25 cellular contexts compared by ENCODE assay signal in genomic region chr3:123071581-123071980, GRCh38. TPM values are rescaled to one million over a fixed set of nuclear protein-coding genes. Genes with fewer than 3 reads are reported as not detected.
A peak's percentile ranks its signal among the peaks of the same experiment; 100 is the strongest.
DNase-seq lines count a peak whose midpoint lies in the region; ATAC-seq and TF ChIP-seq lines count a peak whose summit lies in the region.
"Had no signal": no experiment of that assay in that cellular context is flagged by ENCODE, and none has a peak within 500 bp of the region (broad histone marks: within the 10 kb centered on the region; RNA-seq: fewer than 3 reads in every experiment).

No MANE protein-coding gene starts in this region.

- H3K4me1 Mint-ChIP-seq in activated CD8-positive, alpha-beta memory T cell treated with anti-CD3 and anti-CD28 coated beads, Interleukin-2, amount 10 ng/mL, durations not matched to agents 7 days and 5 days, result peaks cover 19% of the 10 kb centered on the region

- H3K27me3 Mint-ChIP-seq in activated CD8-positive, alpha-beta memory T cell treated with anti-CD3 and anti-CD28 coated beads, Interleukin-2, amount 10 ng/mL, durations not matched to agents 7 days and 5 days, result no peaks in the 10 kb centered on the region
- H3K27me3 Mint-ChIP-seq: stimulated activated memory B cell treated with anti-CD40 and anti-IgM and Interleukin-4, amounts not matched to agents 10 μg/mL and 1 μg/mL and 100 μg/mL, for 72 hours had no signal

- H3K4me1 ChIP-seq in muscle layer of colon (ENCODE audit: insufficient read depth, low read length) (peaks cover 68% of the 10 kb centered on the region), thoracic aorta (ENCODE audit: control insufficient read depth in 1 of 2, low read depth in 2 of 2) (peaks cover 12 to 56% of the 10 kb centered on the region in 2 donors)

- H3K27me3 ChIP-seq in muscle layer of colon (ENCODE audit: control insufficient read depth in 1 of 2, insufficient read depth in 2 of 2, low read length in 2 of 2) (no peaks in the 10 kb centered on the region), thoracic aorta (replicated peaks; ENCODE audit: insufficient read depth) (no peaks in the 10 kb centered on the region)
- H3K27me3 ChIP-seq: suprapubic skin had no signal

- H3K4me3 ChIP-seq in coronary artery, result no peak overlapping the region
- H3K4me3 ChIP-seq in muscle layer of colon (ENCODE audit: low read depth in 1 of 2, low read length in 2 of 2), result no peak overlapping the region
- H3K4me3 ChIP-seq in thoracic aorta, result no peak overlapping the region
- H3K4me3 ChIP-seq: GM23338, left ventricle myocardium inferior, PC-9, prostate gland, suprapubic skin had no signal

- H3K27ac ChIP-seq in coronary artery (peak overlapping the region; percentile 54 to 69), muscle layer of colon (ENCODE audit: low read depth, low read length) (peak overlapping the region; percentile 60), thoracic aorta (peak overlapping the region; percentile 40 to 44)
- H3K27ac ChIP-seq: 22Rv1, left ventricle myocardium inferior, PC-9, prostate gland, suprapubic skin, WERI-Rb-1 had no signal

- H3K36me3 ChIP-seq in muscle layer of colon (ENCODE audit: insufficient read depth, low read length) (no peaks in the 10 kb centered on the region), thoracic aorta (no peaks in the 10 kb centered on the region)
- H3K36me3 ChIP-seq: left ventricle myocardium inferior, prostate gland, suprapubic skin had no signal

- no peak overlapping the region for H3K4me3 Mint-ChIP-seq in activated CD8-positive, alpha-beta memory T cell treated with anti-CD3 and anti-CD28 coated beads, Interleukin-2, amount 10 ng/mL, durations not matched to agents 7 days and 5 days
- H3K4me3 Mint-ChIP-seq: CD8-positive, alpha-beta T cell; GM23338; stimulated activated memory B cell treated with anti-CD40 and anti-IgM and Interleukin-4, amounts not matched to agents 10 μg/mL and 1 μg/mL and 100 μg/mL, for 72 hours had no signal

- no peaks in the 10 kb centered on the region for H3K9me3 Mint-ChIP-seq in activated CD8-positive, alpha-beta memory T cell treated with anti-CD3 and anti-CD28 coated beads, Interleukin-2, amount 10 ng/mL, durations not matched to agents 7 days and 5 days (ENCODE audit: low read depth)
- H3K9me3 Mint-ChIP-seq: CD8-positive, alpha-beta T cell; GM23338; stimulated activated memory B cell treated with anti-CD40 and anti-IgM and Interleukin-4, amounts not matched to agents 10 μg/mL and 1 μg/mL and 100 μg/mL, for 72 hours had no signal

- ATAC-seq in activated CD8-positive, alpha-beta memory T cell treated with anti-CD3 and anti-CD28 coated beads, Interleukin-2, amount 10 ng/mL, durations not matched to agents 7 days and 5 days, result no peak
- ATAC-seq in thoracic aorta (ENCODE audit: insufficient number of reproducible peaks, low FRiP score, low read depth), result no peak
- ATAC-seq in HG03108 (IDR thresholded peaks at IDR 0.05; ENCODE audit: unreplicated experiment), result no peak
- ATAC-seq: CD8-positive, alpha-beta T cell; esophagus mucosa; stimulated activated memory B cell treated with anti-CD40 and anti-IgM and Interleukin-4, amounts not matched to agents 10 μg/mL and 1 μg/mL and 100 μg/mL, for 72 hours had no signal

- H3K27ac Mint-ChIP-seq in activated CD8-positive, alpha-beta memory T cell treated with anti-CD3 and anti-CD28 coated beads, Interleukin-2, amount 10 ng/mL, durations not matched to agents 7 days and 5 days, result no peak overlapping the region
- H3K27ac Mint-ChIP-seq: CD8-positive, alpha-beta T cell; GM23338; stimulated activated memory B cell treated with anti-CD40 and anti-IgM and Interleukin-4, amounts not matched to agents 10 μg/mL and 1 μg/mL and 100 μg/mL, for 72 hours had no signal

- no peaks in the 10 kb centered on the region for H3K36me3 Mint-ChIP-seq in activated CD8-positive, alpha-beta memory T cell treated with anti-CD3 and anti-CD28 coated beads, Interleukin-2, amount 10 ng/mL, durations not matched to agents 7 days and 5 days
- H3K36me3 Mint-ChIP-seq: CD8-positive, alpha-beta T cell; stimulated activated memory B cell treated with anti-CD40 and anti-IgM and Interleukin-4, amounts not matched to agents 10 μg/mL and 1 μg/mL and 100 μg/mL, for 72 hours had no signal

- CTCF ChIA-PET in activated CD8-positive, alpha-beta memory T cell treated with anti-CD3 and anti-CD28 coated beads, Interleukin-2, amount 10 ng/mL, durations not matched to agents 7 days and 5 days (lab: Charles Lee), result no interaction called here

- TF ChIP-seq CTCF in coronary artery (IDR thresholded peaks at IDR 0.05), result no peak
- TF ChIP-seq CTCF in thoracic aorta (IDR thresholded peaks at IDR 0.05), result no peak

- DNase-seq in activated CD8-positive, alpha-beta memory T cell treated with anti-CD3 and anti-CD28 coated beads for 24 hours, result peak; percentile 50
- no peak for DNase-seq in activated CD8-positive, alpha-beta memory T cell treated with anti-CD3 and anti-CD28 coated beads, Interleukin-2, amount 10 ng/mL, durations not matched to agents 7 days and 5 days
- peak; percentile 55 for DNase-seq in coronary artery (ENCODE audit: low spot score)
- no peak for DNase-seq in thoracic aorta (ENCODE audit: low spot score)
- DNase-seq in NCI-H128 (lab: John Stamatoyannopoulos, UW; ENCODE audit: unreplicated experiment), result no peak
- no peak for DNase-seq in HK-2 (ENCODE audit: unreplicated experiment)
- DNase-seq: activated CD4-positive, alpha-beta T cell treated with anti-CD3 and anti-CD28 coated beads, Interleukin-2, amount 50 U/mL, for 1 hour; activated naive CD4-positive, alpha-beta T cell treated with anti-CD3 and anti-CD28 coated beads, Interleukin-2, amount 50 U/mL, for 16 hours; CD8-positive, alpha-beta T cell; cortex of kidney; EL; left ventricle myocardium inferior; PC-9; stimulated activated CD4-positive, alpha-beta T cell treated with anti-CD3 and anti-CD28 coated beads, Interleukin-4, amount 100 ng/mL, for 4 hours; T-helper 9 cell had no signal

- H3K9ac ChIP-seq in muscle layer of colon (ENCODE audit: low read length), result no peak overlapping the region

- H3K9me3 ChIP-seq in muscle layer of colon (ENCODE audit: low read length) (no peaks in the 10 kb centered on the region), thoracic aorta (no peaks in the 10 kb centered on the region)
- H3K9me3 ChIP-seq: left ventricle myocardium inferior, prostate gland, suprapubic skin had no signal

RNA-seq across cellular contexts. Expression of gene PDIA5, which starts 4.8 kb away (rescaled TPM):
- 10 to 100 TPM in 1 of 2 experiments, 1 to 10 TPM in 1; 9.4 to 11.1 TPM for total RNA-seq in activated CD8-positive, alpha-beta memory T cell treated with anti-CD3 and anti-CD28 coated beads, Interleukin-2, amount 10 ng/mL, durations not matched to agents 7 days and 5 days
- 10 to 100 TPM; 28.0 to 33.2 TPM for total RNA-seq in thoracic aorta

RNA-seq across cellular contexts. Expression of gene SEMA5B, which starts 44.0 kb away (rescaled TPM):
- total RNA-seq in activated CD8-positive, alpha-beta memory T cell treated with anti-CD3 and anti-CD28 coated beads, Interleukin-2, amount 10 ng/mL, durations not matched to agents 7 days and 5 days, result not detected
- 1 to 10 TPM in 1 of 2 donors, under 1 TPM in 1; 0.14 to 3.2 TPM for total RNA-seq in thoracic aorta
- total RNA-seq: CD8-positive, alpha-beta T cell; esophagus mucosa; IMR-90; PC-9 had no signal

Comparison
In these comparisons a context has a peak if more than half of its experiments do, and no peak if none do; other contexts are left out.
1. DNase-seq: peak in activated CD8-positive, alpha-beta memory T cell treated with anti-CD3 and anti-CD28 coated beads for 24 hours (single experiment) and coronary artery (single experiment); none in activated CD8-positive, alpha-beta memory T cell treated with anti-CD3 and anti-CD28 coated beads, Interleukin-2, amount 10 ng/mL, durations not matched to agents 7 days and 5 days (single experiment), thoracic aorta (single experiment), NCI-H128 (single experiment) and HK-2 (single experiment).
2. Peak in every context shown above with its lines, with median percentiles within 50 percentile points of each other: H3K27ac ChIP-seq.